In the genomic region with DNA sequence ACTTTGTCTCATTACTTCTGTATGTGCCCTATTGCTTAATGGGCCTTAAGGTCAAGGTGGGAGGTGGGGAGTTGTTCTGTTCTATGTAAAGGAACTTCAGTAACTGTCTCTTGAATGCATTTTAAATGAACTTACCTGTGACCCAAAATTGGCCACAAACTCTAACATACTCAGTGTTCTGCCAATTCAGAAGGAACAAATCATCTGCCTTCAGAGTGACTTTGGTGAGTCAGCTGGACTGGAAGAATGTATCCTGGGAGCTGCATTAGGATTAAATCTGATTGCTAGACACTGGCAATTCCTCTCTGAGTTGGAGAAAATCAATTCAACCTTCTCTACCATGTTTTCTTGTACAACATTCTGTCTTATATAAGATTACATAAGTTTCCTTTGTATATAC, we compare ENCODE assay signal across 16 cellular contexts.
DNase-seq lines count a peak whose midpoint lies in the region; ATAC-seq and TF ChIP-seq lines count a peak whose summit lies in the region.
"Had no signal": no experiment of that assay in that cellular context is flagged by ENCODE, and none has a peak within 500 bp of the region (broad histone marks: within the 10 kb centered on the region; RNA-seq: fewer than 3 reads in every experiment).

No MANE protein-coding gene starts in this region.

- intact Hi-C loops in activated CD8-positive, alpha-beta T cell treated with anti-CD3 and anti-CD28 coated beads for 36 hours (cut with micrococcal nuclease) = no loop called here
- intact Hi-C loops in heart right ventricle (cut with DNase I) = loop anchor here in 8 of 10 donors (5.0 to 10.0 kb wide), 5 partner anchors 128 to 690 kb away; no protein-coding TSS in a partner anchor

- no peak overlapping the region for H3K27ac Mint-ChIP-seq in activated CD8-positive, alpha-beta T cell treated with anti-CD3 and anti-CD28 coated beads for 36 hours
- H3K27ac Mint-ChIP-seq: CD8-positive, alpha-beta T cell had no signal

- H3K9me3 Mint-ChIP-seq in activated CD8-positive, alpha-beta T cell treated with anti-CD3 and anti-CD28 coated beads for 36 hours = peaks cover 8% of the 10 kb centered on the region
- H3K9me3 Mint-ChIP-seq: H9 had no signal

- CTCF ChIA-PET in activated CD8-positive, alpha-beta T cell treated with anti-CD3 and anti-CD28 coated beads for 36 hours (lab: Charles Lee) = interaction anchor here (1.3 kb wide), 1 partner anchor 686 kb away, joined by 5 read pairs; no protein-coding TSS in a partner anchor

- no peak overlapping the region for H3K4me3 ChIP-seq in GM23248
- H3K4me3 ChIP-seq in fibroblast of pulmonary artery (replicated peaks; ENCODE audit: low read depth, low read length) = no peak overlapping the region
- H3K4me3 ChIP-seq in heart right ventricle = no peak overlapping the region
- H3K4me3 ChIP-seq: SJSA1 had no signal

- H3K4me1 ChIP-seq in GM23248 (ENCODE audit: insufficient read depth) (peaks cover 6% of the 10 kb centered on the region; the same call in 1 of the 2 replicates), heart right ventricle (no peaks in the 10 kb centered on the region)
- H3K4me1 ChIP-seq: SJSA1 had no signal

- TF ChIP-seq CTCF in fibroblast of pulmonary artery (IDR thresholded peaks at IDR 0.05; ENCODE audit: low read length, missing control alignments) (no peak), heart right ventricle (IDR thresholded peaks at IDR 0.05) (no peak)
- TF ChIP-seq CTCF in activated CD8-positive, alpha-beta T cell treated with anti-CD3 and anti-CD28 coated beads for 36 hours (IDR thresholded peaks at IDR 0.05) = no peak

- H3K4me1 Mint-ChIP-seq in activated CD8-positive, alpha-beta T cell treated with anti-CD3 and anti-CD28 coated beads for 36 hours (ENCODE audit: low read depth) = no peaks in the 10 kb centered on the region
- H3K4me1 Mint-ChIP-seq: H9 had no signal

- H3K4me3 Mint-ChIP-seq in activated CD8-positive, alpha-beta T cell treated with anti-CD3 and anti-CD28 coated beads for 36 hours = no peak overlapping the region
- H3K4me3 Mint-ChIP-seq: CD8-positive, alpha-beta T cell; H9 had no signal

- ATAC-seq in activated CD8-positive, alpha-beta T cell treated with anti-CD3 and anti-CD28 coated beads for 36 hours = no peak
- ATAC-seq in HG02571 (IDR thresholded peaks at IDR 0.05; ENCODE audit: unreplicated experiment) (no peak), heart right ventricle (no peak), HG03432 (IDR thresholded peaks at IDR 0.05; ENCODE audit: unreplicated experiment) (no peak)
- ATAC-seq: CD8-positive, alpha-beta T cell had no signal

- no peaks in the 10 kb centered on the region for H3K36me3 Mint-ChIP-seq in activated CD8-positive, alpha-beta T cell treated with anti-CD3 and anti-CD28 coated beads for 36 hours (ENCODE audit: low read depth)
- H3K36me3 Mint-ChIP-seq: CD8-positive, alpha-beta T cell had no signal

- H3K36me3 ChIP-seq in GM23248 (ENCODE audit: low read depth) (no peaks in the 10 kb centered on the region), heart right ventricle (no peaks in the 10 kb centered on the region)
- H3K36me3 ChIP-seq: BE2C, SJSA1 had no signal

- no peak overlapping the region for H3K27ac ChIP-seq in GM23248
- no peak overlapping the region for H3K27ac ChIP-seq in heart right ventricle
- H3K27ac ChIP-seq: SJSA1 had no signal

- in situ Hi-C loops in GM23248 (cut with MboI) = no loop called here

- peak; percentile 66 for DNase-seq in GM23248
- peak; percentile 32 for DNase-seq in astrocyte of the hippocampus (ENCODE audit: low read depth, low spot score)
- peak; percentile 7 for DNase-seq in fibroblast of pulmonary artery (ENCODE audit: low read depth)
- DNase-seq in renal cortical epithelial cell (ENCODE audit: low read depth) = peak; percentile 31
- no peak for DNase-seq in activated CD8-positive, alpha-beta T cell treated with anti-CD3 and anti-CD28 coated beads for 36 hours
- no peak for DNase-seq in heart right ventricle
- DNase-seq: BE2C; CD8-positive, alpha-beta T cell; H9; NCI-H1436 treated with DMSO at 0.1 percent for 48 hours; NCI-H2029 treated with DMSO at 0.1 percent for 48 hours; NCI-H2171 treated with DMSO at 0.1 percent for 48 hours; NCI-H774 had no signal

- H3K79me2 ChIP-seq in GM23248 (ENCODE audit: insufficient read depth) = no peaks in the 10 kb centered on the region

- POLR2A ChIA-PET in activated CD8-positive, alpha-beta T cell treated with anti-CD3 and anti-CD28 coated beads for 36 hours (lab: Charles Lee) = no interaction called here

- no peaks in the 10 kb centered on the region for H3K27me3 ChIP-seq in GM23248 (replicated peaks; ENCODE audit: insufficient read depth)
- H3K27me3 ChIP-seq in heart right ventricle = no peaks in the 10 kb centered on the region
- H3K27me3 ChIP-seq: BE2C, SJSA1 had no signal

- no peaks in the 10 kb centered on the region for H3F3A ChIP-seq in GM23248 (ENCODE audit: insufficient read depth)

- no peaks in the 10 kb centered on the region for H3K9me2 ChIP-seq in GM23248 (ENCODE audit: insufficient read depth)

- H4K20me1 ChIP-seq in GM23248 (ENCODE audit: insufficient read depth) = no peaks in the 10 kb centered on the region

- H2AFZ ChIP-seq in GM23248 = no peak overlapping the region

- H3K9me3 ChIP-seq in GM23248 (ENCODE audit: low read depth) = no peaks in the 10 kb centered on the region
- H3K9me3 ChIP-seq in heart right ventricle = no peaks in the 10 kb centered on the region
- H3K9me3 ChIP-seq: BE2C, SJSA1 had no signal

- H3K4me2 ChIP-seq in GM23248 (ENCODE audit: unreplicated experiment) = no peak overlapping the region

- no peak overlapping the region for H3K9ac ChIP-seq in GM23248

- no peaks in the 10 kb centered on the region for H3K27me3 Mint-ChIP-seq in activated CD8-positive, alpha-beta T cell treated with anti-CD3 and anti-CD28 coated beads for 36 hours

Comparison
In these comparisons a context has a peak if more than half of its experiments do, and no peak if none do; other contexts are left out.
1. DNase-seq: peak in GM23248 (single experiment), astrocyte of the hippocampus (single experiment), fibroblast of pulmonary artery (single experiment) and renal cortical epithelial cell (single experiment); none in activated CD8-positive, alpha-beta T cell treated with anti-CD3 and anti-CD28 coated beads for 36 hours (single experiment) and heart right ventricle (0 of 2).